Comparison of ENCODE assay signal across 8 cellular contexts in genomic region chr17:79840204-79840988, GRCh38. TPM values are rescaled to one million over a fixed set of nuclear protein-coding genes. Genes with fewer than 3 reads are reported as not detected.
DNase-seq lines count a peak whose midpoint lies in the region; ATAC-seq, FAIRE-seq and TF ChIP-seq lines count a peak whose summit lies in the region.

No MANE protein-coding gene starts in this region.

- peaks cover 57% of the 10 kb centered on the region for H3K27me3 Mint-ChIP-seq in brain

- TF ChIP-seq POLR2A in testis (IDR thresholded peaks at IDR 0.05) (no peak), GM12892 (IDR thresholded peaks at IDR 0.05; ENCODE audit: low read depth, low read length) (no peak)

- H3K27ac Mint-ChIP-seq in brain = peak overlapping the region in 2 of 5 experiments; percentile 46 to 55

- ATAC-seq in left lung (no peak), GM21529 (IDR thresholded peaks at IDR 0.05; ENCODE audit: unreplicated experiment) (no peak)

- no peaks in the 10 kb centered on the region for H3K9me2 ChIP-seq in DOHH2 (replicated peaks; ENCODE audit: control insufficient read depth, low read length)

- peak; percentile 83 for DNase-seq in NCI-H2196 (lab: John Stamatoyannopoulos, UW; ENCODE audit: unreplicated experiment)
- DNase-seq in left lung = peak; percentile 75 to 90
- peak; percentile 73 for DNase-seq in testis
- no peak for DNase-seq in NCI-H1105 (lab: John Stamatoyannopoulos, UW)
- no peak for DNase-seq in GM12892 (ENCODE audit: insufficient read length)

- H3K27ac ChIP-seq in DOHH2 (ENCODE audit: low read depth, low read length) = no peak overlapping the region
- peak overlapping the region in 1 of 2 donors; percentile 84 for H3K27ac ChIP-seq in left lung
- H3K27ac ChIP-seq in testis = peak overlapping the region; percentile 61 to 68

- H3F3A ChIP-seq in DOHH2 (ENCODE audit: control insufficient read depth, insufficient read depth) = peaks cover 19% of the 10 kb centered on the region

- peak overlapping the region; percentile 68 for H3K4me2 ChIP-seq in DOHH2 (ENCODE audit: low read length)

- H3K27me3 ChIP-seq in DOHH2 (ENCODE audit: control insufficient read depth, low read length) (peaks cover 53% of the 10 kb centered on the region), left lung (peaks cover 36 to 59% of the 10 kb centered on the region in 2 donors), testis (peaks cover 4% of the 10 kb centered on the region)

- peaks cover 48% of the 10 kb centered on the region for H3K4me1 Mint-ChIP-seq in brain

- peaks cover 4% of the 10 kb centered on the region for H3K36me3 Mint-ChIP-seq in brain

- no peak for FAIRE-seq in GM12892 (lab: Jason Lieb, UNC)

- H3K79me2 ChIP-seq in DOHH2 (ENCODE audit: control insufficient read depth, low read length) = peaks cover 31% of the 10 kb centered on the region

- H3K36me3 ChIP-seq in DOHH2 (ENCODE audit: control insufficient read depth, low read length) (peaks cover 31% of the 10 kb centered on the region), left lung (peaks cover 0 to 1% of the 10 kb centered on the region in 2 donors), testis (ENCODE audit: low read depth, missing control alignments) (no peaks in the 10 kb centered on the region)

- TF ChIP-seq CTCF in DOHH2 (IDR thresholded peaks at IDR 0.05; ENCODE audit: low read depth, low read length, poor library complexity, severe bottlenecking) (peak; percentile 6), brain (conservative IDR thresholded peaks at IDR 0.05) (peak; percentile 45 to 49), left lung (IDR thresholded peaks at IDR 0.05) (no peak), testis (IDR thresholded peaks at IDR 0.05) (peak in 2 of 3 experiments; percentile 13 to 22)

- peaks cover 16% of the 10 kb centered on the region for H4K20me1 ChIP-seq in DOHH2 (ENCODE audit: control insufficient read depth, insufficient read depth, low read depth, low read length)

- H3K9me3 ChIP-seq in DOHH2 (ENCODE audit: control insufficient read depth, insufficient read depth, low read length) (no peaks in the 10 kb centered on the region), left lung (no peaks in the 10 kb centered on the region), testis (no peaks in the 10 kb centered on the region)

- H3K4me1 ChIP-seq in DOHH2 (ENCODE audit: control insufficient read depth, low read length) (peaks cover 55% of the 10 kb centered on the region), left lung (peaks cover 48 to 85% of the 10 kb centered on the region in 2 donors), testis (peaks cover 41% of the 10 kb centered on the region)

- peak overlapping the region; percentile 67 to 98 (median 75) for H3K4me3 Mint-ChIP-seq in brain

- WGBS in testis, 2 donors = 5 to 6% methylated on average over 23 to 70 of the region's 78 CpGs

- peaks cover 0 to 6% (median 3%) of the 10 kb centered on the region in 5 experiments for H3K9me3 Mint-ChIP-seq in brain

- H3K4me3 ChIP-seq in DOHH2 (ENCODE audit: low read length) (peak overlapping the region; percentile 75), left lung (peak overlapping the region; percentile 37 to 70), testis (peak overlapping the region; percentile 41 to 59)

- intact Hi-C loops in left lung (cut with DNase I) = loop anchor here in 1 of 2 donors (5.0 kb wide), 1 partner anchor 33 kb away; no protein-coding TSS in a partner anchor
- intact Hi-C loops in testis (cut with DNase I; ENCODE audit: low total_unique reads) = loop anchor here (5.0 kb wide), 1 partner anchor 43 kb away; the partner anchor contains the start of gene CBX8

RNA-seq across cellular contexts. Expression of gene CBX4, which starts 1.2 kb away (rescaled TPM):
- polyA plus RNA-seq in brain (ENCODE audit: insufficient read depth, low read depth, low replicate concordance) (30.6 TPM), testis (ENCODE audit: insufficient read depth, low read depth, low replicate concordance) (11.5 TPM)
- total RNA-seq in left lung (10 to 100 TPM; 20.9 to 22.3 TPM), testis (10 to 100 TPM; 23.5 to 35.9 TPM)
- polyA plus RNA-seq in GM12892 (2012; ENCODE audit: missing spikeins) = 4.1 TPM

RNA-seq across cellular contexts. Expression of gene CBX8, which starts 43.5 kb away (rescaled TPM):
- polyA plus RNA-seq in brain (ENCODE audit: insufficient read depth, low read depth, low replicate concordance) (9.4 TPM), testis (ENCODE audit: insufficient read depth, low read depth, low replicate concordance) (13.8 TPM)
- total RNA-seq in left lung (1 to 10 TPM; 7.3 to 7.9 TPM), testis (10 to 100 TPM; 13.9 to 22.4 TPM)
- polyA plus RNA-seq in GM12892 (2012; ENCODE audit: missing spikeins) = 1.6 TPM

Comparison
In these comparisons a context has a peak if more than half of its experiments do, and no peak if none do; other contexts are left out.
1. CTCF ChIP-seq: peak in DOHH2 (single experiment), brain (2 of 2) and testis (2 of 3); none in left lung (0 of 2).
2. DNase-seq: peak in NCI-H2196 (single experiment), left lung (2 of 2) and testis (single experiment); none in NCI-H1105 (single experiment) and GM12892 (single experiment).
3. Peak in every context shown above with its lines, with median percentiles within 50 percentile points of each other: H3K4me3 ChIP-seq.